8 cellular contexts compared by ENCODE assay signal in the genomic region with DNA sequence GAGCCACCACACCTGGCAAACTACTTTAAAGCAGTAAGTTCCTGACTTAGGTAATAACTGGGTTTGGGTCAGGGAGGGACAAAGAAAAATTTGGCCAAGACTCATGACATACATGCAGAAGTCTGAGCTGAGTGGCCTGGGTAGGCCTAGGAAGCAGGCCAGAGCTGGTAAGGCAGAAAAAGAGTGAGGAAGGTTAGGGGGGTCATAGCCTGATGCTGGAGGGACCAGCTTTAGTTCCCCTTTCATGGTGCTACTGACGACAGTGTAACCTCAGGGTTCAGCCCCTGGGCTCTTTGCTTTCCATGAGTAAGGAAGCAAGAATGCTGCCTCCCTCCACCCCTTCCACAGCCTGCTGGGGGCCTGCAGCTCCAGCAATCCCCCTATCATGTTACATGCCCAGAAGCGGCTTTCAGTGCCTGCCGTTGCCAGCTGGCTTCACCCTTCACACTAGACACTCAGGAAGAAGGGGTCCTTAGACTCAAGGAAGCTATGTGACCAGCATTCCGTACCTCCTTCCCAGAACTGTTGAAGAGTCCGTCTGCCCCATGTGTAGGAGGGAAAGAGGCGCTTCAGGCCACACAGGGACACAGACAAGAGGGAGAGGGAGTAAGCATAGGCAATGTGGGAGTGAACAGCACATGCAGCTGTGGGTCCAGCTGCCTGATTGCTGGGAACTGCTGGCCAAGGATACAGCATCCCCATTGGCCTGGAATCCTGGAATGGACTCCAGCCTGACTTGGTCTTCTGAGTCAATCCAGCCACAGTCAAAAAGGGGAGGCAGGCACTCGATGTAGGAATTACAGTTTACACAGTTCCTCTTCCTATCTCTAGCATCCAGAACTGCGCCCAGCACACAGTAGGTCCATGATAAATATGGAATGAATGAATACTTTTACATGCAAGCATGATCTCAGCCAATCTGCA. TPM values are rescaled to one million over a fixed set of nuclear protein-coding genes. Genes with fewer than 3 reads are reported as not detected.
DNase-seq lines count a peak whose midpoint lies in the region; ATAC-seq, FAIRE-seq and TF ChIP-seq lines count a peak whose summit lies in the region.

No MANE protein-coding gene starts in this region.

- no peak overlapping the region for H2AFZ ChIP-seq in GM12878 (ENCODE audit: control insufficient read depth, low read depth, low read length)

- H3K27me3 ChIP-seq in BJ (ENCODE audit: control insufficient read depth, insufficient read depth, low read length) (no peaks in the 10 kb centered on the region), GM12878 (replicated peaks in 1 of 2; ENCODE audit: control insufficient read depth in 2 of 2, insufficient read depth in 2 of 2, low read length in 1 of 2) (peaks cover 0 to 5% of the 10 kb centered on the region in 2 experiments), thyroid gland (no peaks in the 10 kb centered on the region)

- TF ChIP-seq POLR2A in GM12878 (IDR thresholded peaks at IDR 0.05; ENCODE audit: low read depth, low read length), result no peak
- TF ChIP-seq POLR2A in thyroid gland (IDR thresholded peaks at IDR 0.05), result no peak

- 67% methylated on average over 8 of the region's 8 CpGs for WGBS in GM12878 (ENCODE audit: insufficient coverage, insufficient replicate concordance, low lambda C conversion rate, missing lambda C conversion rate)
- 53 to 74% methylated on average over 8 of the region's 8 CpGs for WGBS in thyroid gland, 2 donors

- no peaks in the 10 kb centered on the region for H3K36me3 ChIP-seq in BJ (ENCODE audit: control insufficient read depth, insufficient read depth, low read length)
- no peaks in the 10 kb centered on the region for H3K36me3 ChIP-seq in GM12878 (ENCODE audit: control insufficient read depth in 2 of 2, insufficient read depth in 2 of 2, low read length in 1 of 2)
- H3K36me3 ChIP-seq in thyroid gland, result no peaks in the 10 kb centered on the region

- BruUV-seq in GM12878 (replicated peaks; lab: Mats Ljungman, UMichigan), result no TSS peak

- H3K27ac ChIP-seq in GM12878 (ENCODE audit: control insufficient read depth, insufficient read depth) (no peak overlapping the region), thyroid gland (peak overlapping the region; percentile 59 to 77 (median 69))

- SMC1A ChIA-PET in GM12878 (lab: Charles Lee; ENCODE audit: uncharacterized antibody, unreplicated experiment), result interaction anchor here (0.8 to 2.2 kb wide), 5 partner anchors 9 to 29 kb away, joined by 3 to 11 read pairs (median 4); no protein-coding TSS in a partner anchor

- H3K79me2 ChIP-seq in GM12878 (ENCODE audit: control insufficient read depth, insufficient read depth, low read length), result no peaks in the 10 kb centered on the region

- H4K20me1 ChIP-seq in GM12878 (ENCODE audit: control insufficient read depth, insufficient read depth), result 0 out of 2 replicates have a peak, but pooled peaks cover 4% of the 10 kb centered on the region

- H3K9ac ChIP-seq in GM12878 (ENCODE audit: control insufficient read depth, insufficient read depth, low read length), result no peak overlapping the region

- TF ChIP-seq CTCF in BJ (IDR thresholded peaks at IDR 0.05; ENCODE audit: insufficient read depth, low read depth, low read length) (peak; percentile 7; the same call in 1 of the 2 replicates), GM12878 (IDR thresholded peaks at IDR 0.05 in 2 of 3, conservative IDR thresholded peaks at IDR 0.05 in 1 of 3; ENCODE audit: control insufficient read depth in 2 of 3, extremely low read depth in 1 of 3, insufficient read depth in 1 of 3, low read depth in 3 of 3, low read length in 3 of 3) (no peak), thyroid gland (IDR thresholded peaks at IDR 0.05) (no peak)

- no peak for TF ChIP-seq RAD21 in GM12878 (IDR thresholded peaks at IDR 0.05; ENCODE audit: insufficient read depth, low read depth, low read length)

- CTCF ChIA-PET in BJ (lab: Yijun Ruan, JAX), result interaction anchor here (0.5 to 3.3 kb wide), 10 partner anchors 13 to 324 kb away, joined by 3 to 16 read pairs (median 4); no protein-coding TSS in a partner anchor
- CTCF ChIA-PET in GM12878 (lab: Yijun Ruan, JAX), result interaction anchor here (1.1 to 7.1 kb wide), 3 partner anchors 19 to 35 kb away, joined by 3 to 40 read pairs (median 10); no protein-coding TSS in a partner anchor

- H3K4me1 ChIP-seq in GM12878 (ENCODE audit: control insufficient read depth, insufficient read depth, low read length) (peaks cover 18% of the 10 kb centered on the region), thyroid gland (peaks cover 16 to 53% of the 10 kb centered on the region in 2 donors)

- no peak overlapping the region for H3K4me2 ChIP-seq in GM12878 (ENCODE audit: control insufficient read depth, insufficient read depth)

- no peaks in the 10 kb centered on the region for H3K9me3 ChIP-seq in GM12878 (replicated peaks; ENCODE audit: control insufficient read depth, insufficient read depth, low read length)
- H3K9me3 ChIP-seq in thyroid gland, result no peaks in the 10 kb centered on the region

- intact Hi-C loops in GM12878 (cut with micrococcal nuclease; ENCODE audit: unreplicated experiment) (no loop called here), thyroid gland (cut with DNase I) (no loop called here)

- ATAC-seq in GM12878, result no peak

- no peak for FAIRE-seq in GM12878 (lab: Jason Lieb, UNC)

- POLR2A ChIA-PET in BJ (lab: Charles Lee), result no interaction called here
- POLR2A ChIA-PET in GM12878 (lab: Charles Lee), result interaction anchor here (0.5 to 0.8 kb wide), 3 partner anchors 13 to 812 kb away, joined by 3 to 5 read pairs (median 3); no protein-coding TSS in a partner anchor

- in situ Hi-C loops in GM12878 (cut with MboI), result no loop called here

- RAD21 ChIA-PET in GM12878 (lab: Charles Lee; ENCODE audit: unreplicated experiment), result interaction anchor here (0.8 to 3.1 kb wide), 3 partner anchors 13 to 171 kb away, joined by 3 to 19 read pairs (median 3); no protein-coding TSS in a partner anchor

- no peak for TF ChIP-seq EP300 in GM12878 (IDR thresholded peaks at IDR 0.05; ENCODE audit: borderline replicate concordance in 1 of 2, control insufficient read depth in 1 of 2, low read depth in 2 of 2, low read length in 2 of 2)

- H3K4me3 ChIP-seq in BJ (ENCODE audit: low read depth, low read length) (no peak overlapping the region), GM12878 (no peak overlapping the region), thyroid gland (replicated peaks in 1 of 3) (no peak overlapping the region)

- DNase-seq in BJ (ENCODE audit: low read depth) (peak; percentile 94), MV-4-11 (lab: John Stamatoyannopoulos, UW) (peak; percentile 97), GM12878 (ENCODE audit: low read depth, low spot score) (no peak), kidney glomerular epithelial cell (lab: John Stamatoyannopoulos, UW) (peak; percentile 89), thyroid gland (peak; percentile 30 to 52), activated gamma-delta T cell treated with Interleukin-2 at 50 U/mL for 16 hours (no peak), NCI-H1105 treated with DMSO at 0.1 percent for 48 hours (lab: John Stamatoyannopoulos, UW) (no peak), cerebellar nuclear complex (lab: John Stamatoyannopoulos, UW) (no peak)

TF ChIP-seq in GM12878, 131 proteins besides CTCF, POLR2A, EP300 and RAD21 (continues in another document):
- TF ChIP-seq DPF2 (IDR thresholded peaks at IDR 0.05), result peak; percentile 31; the same call in 1 of the 2 replicates

RNA-seq across cellular contexts. Expression of a gene that starts 4.1 kb away (rescaled TPM):
- 25.2 and 37.2 TPM in 2 replicates for polyA plus RNA-seq in BJ (2011; rRNA removed)
- polyA minus RNA-seq in BJ (2011; rRNA and poly(A)+ RNA removed), result 13.8 TPM in 2 replicates
- 11.2 and 14.9 TPM in 2 replicates for total RNA-seq in GM12878 (2013; cell fraction: nucleolus; rRNA removed)
- 11.2 and 11.9 TPM in 2 replicates for total RNA-seq in GM12878 (2014; rRNA removed)
- total RNA-seq in GM12878 (2014; rRNA removed; fragmentation: Illumina TruSeq; extraction: Trizol), result 9.3 and 16.0 TPM in 2 replicates
- total RNA-seq in GM12878 (2021), result 15.2 and 17.1 TPM in 2 replicates
- polyA plus RNA-seq in GM12878 (2011; ENCODE audit: low read depth), result 0.20 TPM
- 2.0 and 2.5 TPM in 2 replicates for polyA plus RNA-seq in GM12878 (2011; rRNA removed)
- 3.2 and 4.3 TPM in 2 replicates for polyA plus RNA-seq in GM12878 (2011; cell fraction: cytosol; rRNA removed)
- polyA plus RNA-seq in GM12878 (2011; cell fraction: nucleus; rRNA removed), result 5.4 and 7.6 TPM in 2 replicates
- polyA plus RNA-seq in GM12878 (2012), result 0.54 and 1.2 TPM in 2 replicates
- polyA plus RNA-seq in GM12878 (2014; fragmentation: Illumina TruSeq; extraction: Trizol), result 10.4 and 12.8 TPM in 2 replicates
- 1 to 10 TPM; 5.7 to 8.0 TPM for polyA plus RNA-seq in GM12878 (2014; fragmentation: Nextera tagmentation; extraction: Ambion mirVana)
- polyA plus RNA-seq in GM12878 (2014; rRNA removed), result 11.1 and 12.2 TPM in 2 replicates
- 10 to 100 TPM; 16.9 to 20.9 TPM for polyA plus RNA-seq in GM12878 (2016; fragmentation: Nextera tagmentation; extraction: Ambion mirVana)
- polyA minus RNA-seq in GM12878 (2011; rRNA and poly(A)+ RNA removed), result 2.0 and 2.3 TPM in 2 replicates
- polyA minus RNA-seq in GM12878 (2011; cell fraction: cytosol; rRNA and poly(A)+ RNA removed), result 0.62 and 1.2 TPM in 2 replicates
- polyA minus RNA-seq in GM12878 (2011; cell fraction: nucleus; rRNA and poly(A)+ RNA removed), result 1.1 and 1.2 TPM in 2 replicates
- 10 to 100 TPM in 1 of 4 donors, 1 to 10 TPM in 3; 3.8 to 13.3 (median 7.3) TPM for total RNA-seq in thyroid gland

RNA-seq across cellular contexts. Expression of a gene that starts 32.4 kb away (rescaled TPM):
- polyA plus RNA-seq in BJ (2011; rRNA removed) (32.5 and 43.8 TPM in 2 replicates), GM12878 (2011; rRNA removed) (14.3 and 19.7 TPM in 2 replicates), GM12878 (2014; fragmentation: Illumina TruSeq; extraction: Trizol) (21.1 and 22.9 TPM in 2 replicates), GM12878 (2014; fragmentation: Nextera tagmentation; extraction: Ambion mirVana) (1 to 10 TPM; 5.5 to 6.9 TPM), GM12878 (2014; rRNA removed) (23.4 and 24.3 TPM in 2 replicates), GM12878 (2016; fragmentation: Nextera tagmentation; extraction: Ambion mirVana) (10 to 100 TPM; 13.9 TPM)
- polyA minus RNA-seq in BJ (2011; rRNA and poly(A)+ RNA removed), result 25.5 and 27.1 TPM in 2 replicates
- total RNA-seq in GM12878 (2013; cell fraction: nucleolus; rRNA removed), result 42.9 and 44.2 TPM in 2 replicates
- total RNA-seq in GM12878 (2014; rRNA removed) (15.9 and 18.0 TPM in 2 replicates), GM12878 (2014; rRNA removed; fragmentation: Illumina TruSeq; extraction: Trizol) (15.1 and 15.8 TPM in 2 replicates), GM12878 (2021) (18.9 and 20.9 TPM in 2 replicates), thyroid gland (10 to 100 TPM; 21.2 to 27.4 (median 22.3) TPM)
- polyA plus RNA-seq in GM12878 (2011; ENCODE audit: low read depth), result 8.6 TPM
- polyA plus RNA-seq in GM12878 (2011; cell fraction: cytosol; rRNA removed), result 19.0 and 21.6 TPM in 2 replicates
- 39.5 and 45.1 TPM in 2 replicates for polyA plus RNA-seq in GM12878 (2011; cell fraction: nucleus; rRNA removed)
- 10.3 and 10.8 TPM in 2 replicates for polyA plus RNA-seq in GM12878 (2012)
- 17.9 and 21.1 TPM in 2 replicates for polyA minus RNA-seq in GM12878 (2011; rRNA and poly(A)+ RNA removed)
- 4.0 and 7.3 TPM in 2 replicates for polyA minus RNA-seq in GM12878 (2011; cell fraction: cytosol; rRNA and poly(A)+ RNA removed)
- polyA minus RNA-seq in GM12878 (2011; cell fraction: nucleus; rRNA and poly(A)+ RNA removed), result 11.5 and 22.0 TPM in 2 replicates

Comparison
In these comparisons a context has a peak if more than half of its experiments do, and no peak if none do; other contexts are left out.
1. DNase-seq: peak in BJ (single experiment), MV-4-11 (single experiment), kidney glomerular epithelial cell (single experiment) and thyroid gland (2 of 2); none in GM12878 (single experiment), activated gamma-delta T cell treated with Interleukin-2 at 50 U/mL for 16 hours (single experiment), NCI-H1105 treated with DMSO at 0.1 percent for 48 hours (single experiment) and cerebellar nuclear complex (0 of 2).